Comparison of ENCODE assay signal across 8 cellular contexts in the genomic region with DNA sequence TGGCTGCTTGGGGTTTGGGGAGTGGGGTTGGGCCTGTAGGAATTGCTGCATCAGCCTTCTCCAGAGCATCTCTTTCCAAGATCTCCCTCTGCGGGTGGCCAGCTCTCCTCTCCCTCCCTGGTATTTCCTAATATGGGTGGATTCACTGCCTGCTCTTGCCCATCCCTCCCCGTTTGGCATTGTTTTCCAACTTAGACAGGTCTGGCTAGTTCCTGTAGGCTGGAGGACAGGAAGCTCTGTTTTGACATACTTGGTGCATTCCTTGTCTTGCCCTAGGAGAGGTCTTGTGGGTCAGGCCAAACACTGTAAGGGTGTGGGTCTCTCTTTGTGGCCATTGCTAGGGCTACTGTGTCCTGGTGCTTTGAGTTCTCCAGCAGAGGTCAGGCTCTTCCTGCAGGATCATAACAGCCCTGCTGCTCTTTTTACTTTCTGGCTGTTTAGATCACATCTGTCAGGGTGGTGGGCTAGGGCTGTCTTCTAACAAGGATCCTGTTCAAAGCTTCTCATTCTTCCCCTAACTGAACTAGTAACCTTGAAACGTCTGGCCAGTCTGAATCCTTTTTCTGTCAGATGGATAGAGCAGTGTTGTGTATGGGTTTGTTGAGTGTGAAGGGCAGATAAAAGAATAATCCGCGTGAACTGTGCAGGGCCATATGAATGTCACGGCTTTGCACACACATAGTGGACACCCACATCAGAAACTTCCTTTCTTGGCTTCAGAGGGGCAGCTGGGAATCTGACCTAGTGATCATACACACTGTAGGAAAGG. TPM values are rescaled to one million over a fixed set of nuclear protein-coding genes. Genes with fewer than 3 reads are reported as not detected.
DNase-seq lines count a peak whose midpoint lies in the region; ATAC-seq and TF ChIP-seq lines count a peak whose summit lies in the region.

No MANE protein-coding gene starts in this region.

- peaks cover under 1 to 4% of the 10 kb centered on the region in 2 experiments; a peak in 1 of 4 replicates for H3K4me1 ChIP-seq in HCT116 (ENCODE audit: control insufficient read depth in 1 of 2, insufficient read depth in 2 of 2, low read length in 2 of 2)
- peaks cover 14 to 65% (median 31%) of the 10 kb centered on the region in 4 donors for H3K4me1 ChIP-seq in stomach

- H3K4me2 ChIP-seq in HCT116 (ENCODE audit: low read length): no peak overlapping the region

- CTCF ChIA-PET in HCT116 (lab: Charles Lee): interaction anchor here (0.6 to 1.6 kb wide), 3 partner anchors 25 to 629 kb away, joined by 3 to 6 read pairs (median 4); no protein-coding TSS in a partner anchor

- no peak for TF ChIP-seq POLR2A in HCT116 (IDR thresholded peaks at IDR 0.05; ENCODE audit: borderline replicate concordance, extremely low read depth, insufficient read depth, insufficient read length)
- TF ChIP-seq POLR2A in stomach (IDR thresholded peaks at IDR 0.05): no peak

- WGBS in stomach, 5 donors: 45 to 57% (median 53%) methylated on average over 6 of the region's 6 CpGs

- H3K79me2 ChIP-seq in HCT116 (ENCODE audit: insufficient read depth, low read length): peaks cover 44% of the 10 kb centered on the region

- no peak for DNase-seq in HCT116 (ENCODE audit: low read depth, low spot score)
- DNase-seq in iPS-NIHi7 (ENCODE audit: extremely low spot score): peak; percentile 68
- DNase-seq in stomach: no peak
- DNase-seq in NCI-H146 (lab: John Stamatoyannopoulos, UW): no peak

- peak; percentile 64 for TF ChIP-seq RAD21 in HCT116 (IDR thresholded peaks at IDR 0.05; ENCODE audit: low read depth)

- no peaks in the 10 kb centered on the region for H4K20me1 ChIP-seq in HCT116 (ENCODE audit: insufficient read depth)

- BruUV-seq in HCT116 (replicated peaks; lab: Mats Ljungman, UMichigan): no TSS peak

- RAD21 ChIA-PET in HCT116 (lab: Charles Lee; ENCODE audit: low non-redundant PET in 1 of 2, low total read pairs in 2 of 2, uncharacterized antibody in 2 of 2, unreplicated experiment in 2 of 2): no interaction called here

- no peak overlapping the region for H3K27ac ChIP-seq in HCT116 (ENCODE audit: low read depth, low read length)
- H3K27ac ChIP-seq in angular gyrus (ENCODE audit: low read depth, low read length): peak overlapping the region; percentile 59
- H3K27ac ChIP-seq in stomach: peak overlapping the region in 4 of 5 donors; percentile 35 to 82 (median 54)

- no peak overlapping the region for H3K4me3 ChIP-seq in HCT116 (replicated peaks in 1 of 2; ENCODE audit: low read depth in 1 of 2, low read length in 2 of 2)
- no peak overlapping the region for H3K4me3 ChIP-seq in stomach

- TF ChIP-seq CTCF in HCT116 (IDR thresholded peaks at IDR 0.05 in 2 of 3, conservative IDR thresholded peaks at IDR 0.05 in 1 of 3; ENCODE audit: borderline replicate concordance in 1 of 3, insufficient read depth in 1 of 3, low read depth in 2 of 3, low read length in 2 of 3) (peak; percentile 39 to 44 (median 42); a peak in 5 of 6 replicates), stomach (IDR thresholded peaks at IDR 0.05) (peak in 5 of 7 experiments; percentile 21 to 54 (median 37))

- H3K36me3 ChIP-seq in HCT116 (ENCODE audit: control insufficient read depth in 1 of 2, insufficient read depth in 2 of 2, low read length in 2 of 2) (peaks cover 19 to 41% of the 10 kb centered on the region in 2 experiments), stomach (peaks cover 32 to 87% (median 74%) of the 10 kb centered on the region in 4 donors)

- no peaks in the 10 kb centered on the region for H3K27me3 ChIP-seq in HCT116 (ENCODE audit: insufficient read depth, low read length)
- H3K27me3 ChIP-seq in stomach: no peaks in the 10 kb centered on the region

- ATAC-seq in HCT116 (peak; percentile 58; the same call in 1 of the 2 replicates), GM18858 (IDR thresholded peaks at IDR 0.05; ENCODE audit: unreplicated experiment) (no peak), HG02885 (IDR thresholded peaks at IDR 0.05; ENCODE audit: poor library complexity, unreplicated experiment) (no peak), HG03378 (IDR thresholded peaks at IDR 0.05; ENCODE audit: unreplicated experiment) (no peak)

- POLR2A ChIA-PET in HCT116 (lab: Charles Lee): no interaction called here

- H3K9me2 ChIP-seq in HCT116 (ENCODE audit: insufficient read depth): no peaks in the 10 kb centered on the region

- H3K9me3 ChIP-seq in HCT116 (ENCODE audit: control insufficient read depth in 1 of 2, insufficient read depth in 1 of 2, low read depth in 1 of 2, low read length in 2 of 2) (no peaks in the 10 kb centered on the region), stomach (no peaks in the 10 kb centered on the region)

- no peak overlapping the region for H2AFZ ChIP-seq in HCT116 (ENCODE audit: low read depth, low read length, poor library complexity, severe bottlenecking)

- intact Hi-C loops in HCT116 (cut with micrococcal nuclease): loop anchor here (1.0 to 10.0 kb wide), 2 partner anchors 47 to 78 kb away; no protein-coding TSS in a partner anchor
- intact Hi-C loops in stomach (cut with DNase I; ENCODE audit: low total_unique reads): no loop called here

- no peak for TF ChIP-seq EP300 in stomach (IDR thresholded peaks at IDR 0.05)

- no peak overlapping the region for H3K9ac ChIP-seq in HCT116 (ENCODE audit: low read length)

TF ChIP-seq in HCT116, 20 proteins besides CTCF, POLR2A, EP300 and RAD21:
- TF ChIP-seq YY1 (IDR thresholded peaks at IDR 0.05; ENCODE audit: extremely low read depth, insufficient replicate concordance, low read depth, low read length) (no peak), POLR2AphosphoS5 (IDR thresholded peaks at IDR 0.05; ENCODE audit: low read depth, low read length) (no peak), ZNF274 (IDR thresholded peaks at IDR 0.05; ENCODE audit: low read depth, low read length) (no peak), TCF7L2 (IDR thresholded peaks at IDR 0.05; ENCODE audit: borderline replicate concordance, extremely low read depth, insufficient read depth, insufficient read length) (no peak), MAX (IDR thresholded peaks at IDR 0.05) (no peak), SP1 (IDR thresholded peaks at IDR 0.05; ENCODE audit: low read depth) (no peak), EGR1 (IDR thresholded peaks at IDR 0.05; ENCODE audit: low read depth) (no peak)

RNA-seq across cellular contexts. Expression of gene MICALL1, which starts 18.3 kb away (rescaled TPM):
- 35.2 TPM for total RNA-seq in HCT116 (2021; ENCODE audit: unreplicated experiment)
- 21.2 and 31.8 TPM in 2 replicates for polyA plus RNA-seq in HCT116 (2012)
- total RNA-seq in stomach: 100 to 1,000 TPM in 3 of 5 donors, 10 to 100 TPM in 2; 31.4 to 155 (median 112) TPM
- polyA plus RNA-seq in stomach: 10 to 100 TPM; 17.7 to 55.1 (median 35.6) TPM

RNA-seq across cellular contexts. Expression of gene EIF3L, which starts 38.6 kb away (rescaled TPM):
- total RNA-seq in HCT116 (2021; ENCODE audit: unreplicated experiment) (687 TPM), stomach (100 to 1,000 TPM; 271 to 452 (median 385) TPM)
- polyA plus RNA-seq in HCT116 (2012): 1,071 and 1,188 TPM in 2 replicates
- 100 to 1,000 TPM; 254 to 657 (median 378) TPM for polyA plus RNA-seq in stomach

RNA-seq across cellular contexts. Expression of gene ANKRD54, which starts 43.7 kb away (rescaled TPM):
- total RNA-seq in HCT116 (2021; ENCODE audit: unreplicated experiment): 29.8 TPM
- polyA plus RNA-seq in HCT116 (2012): 25.5 and 27.9 TPM in 2 replicates
- total RNA-seq in stomach: 100 to 1,000 TPM in 1 of 5 donors, 10 to 100 TPM in 3, 1 to 10 TPM in 1; 6.8 to 210 (median 18.3) TPM
- 10 to 100 TPM; 12.5 to 19.0 (median 14.8) TPM for polyA plus RNA-seq in stomach
